ENCODE assay signal across 21 cellular contexts in the genomic region with DNA sequence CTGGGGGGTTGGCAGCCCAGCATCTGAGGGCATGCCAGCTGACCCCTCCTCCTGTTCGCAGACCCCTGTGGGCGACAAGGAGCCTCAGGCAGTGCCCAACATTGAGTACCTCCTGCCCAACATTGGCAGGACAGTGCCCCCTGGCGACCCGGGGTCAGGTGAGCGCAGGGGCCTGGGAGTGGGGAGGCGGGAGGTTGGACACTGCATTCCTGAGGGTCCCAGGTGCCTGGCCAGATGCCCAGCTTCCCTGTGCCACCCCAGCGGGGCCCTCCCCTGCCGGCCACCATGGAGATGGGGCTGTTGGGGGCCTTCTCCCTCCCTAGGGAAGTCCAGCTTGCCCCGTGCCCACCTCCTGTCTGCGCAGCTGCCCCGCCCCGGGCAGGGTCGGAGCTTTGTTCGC.
"Had no signal": no experiment of that assay in that cellular context is flagged by ENCODE, and none has a peak within 500 bp of the region (broad histone marks: within the 10 kb centered on the region; RNA-seq: fewer than 3 reads in every experiment).

No MANE protein-coding gene starts in this region.

- H3K27ac ChIP-seq: foreskin keratinocyte, hepatocyte, psoas muscle, spleen, tibial artery, upper lobe of left lung, uterus had no signal

- H3K4me1 ChIP-seq: foreskin keratinocyte, psoas muscle, spleen, tibial artery, upper lobe of left lung, uterus had no signal

- H3K4me2 ChIP-seq: hepatocyte had no signal

- H2AFZ ChIP-seq: hepatocyte had no signal

- H3K79me2 ChIP-seq: hepatocyte had no signal

- H3K27me3 Mint-ChIP-seq: dendritic cell treated with granulocyte-macrophage colony-stimulating factor and Interleukin-4, amounts not matched to agents 40 ng/mL and 50 ng/mL, for 4 days; naive B cell; stimulated activated naive CD8-positive, alpha-beta T cell treated with anti-CD3 and anti-CD28 coated beads, Interleukin-15, Interleukin-2, amounts not matched to agents 100 ng/mL and 50 ng/mL, for 24 hours had no signal

- H3K4me1 Mint-ChIP-seq: naive B cell; nephron; stimulated activated memory B cell treated with anti-CD40 and anti-IgM and Interleukin-4, amounts not matched to agents 10 μg/mL and 1 μg/mL and 100 μg/mL, for 72 hours had no signal

- H3K27me3 ChIP-seq: foreskin keratinocyte, hepatocyte, spleen, tibial artery, upper lobe of left lung, uterus had no signal

- H3K4me3 ChIP-seq: hepatocyte, psoas muscle, spleen, tibial artery, upper lobe of left lung, uterus had no signal

- H3K4me3 Mint-ChIP-seq: dendritic cell treated with granulocyte-macrophage colony-stimulating factor and Interleukin-4, amounts not matched to agents 40 ng/mL and 50 ng/mL, for 4 days; effector memory CD8-positive, alpha-beta T cell; naive B cell; nephron; stimulated activated memory B cell treated with anti-CD40 and anti-IgM and Interleukin-4, amounts not matched to agents 10 μg/mL and 1 μg/mL and 100 μg/mL, for 72 hours; stimulated activated naive CD8-positive, alpha-beta T cell treated with anti-CD3 and anti-CD28 coated beads, Interleukin-15, Interleukin-2, amounts not matched to agents 100 ng/mL and 50 ng/mL, for 24 hours had no signal

- H3K9me3 Mint-ChIP-seq: effector memory CD8-positive, alpha-beta T cell; stimulated activated naive CD8-positive, alpha-beta T cell treated with anti-CD3 and anti-CD28 coated beads, Interleukin-15, Interleukin-2, amounts not matched to agents 100 ng/mL and 50 ng/mL, for 24 hours had no signal

- ATAC-seq: effector memory CD8-positive, alpha-beta T cell; foreskin keratinocyte; psoas muscle; sciatic nerve; stimulated activated memory B cell treated with anti-CD40 and anti-IgM and Interleukin-4, amounts not matched to agents 10 μg/mL and 1 μg/mL and 100 μg/mL, for 72 hours had no signal

- DNase-seq: effector memory CD8-positive, alpha-beta T cell; erythroblast; foreskin keratinocyte; kidney glomerular epithelial cell; mesendoderm; naive B cell; retina; spleen; stimulated activated CD4-positive, alpha-beta T cell treated with anti-CD3 and anti-CD28 coated beads, Interleukin-15, amount 100 ng/mL, for 24 hours; stimulated activated CD4-positive, alpha-beta T cell treated with anti-CD3 and anti-CD28 coated beads, Interleukin-1b, Interleukin-23, amount 100 ng/mL, for 48 hours; stimulated activated CD4-positive, alpha-beta T cell treated with anti-CD3 and anti-CD28 coated beads, Interleukin-4, amount 100 ng/mL, for 24 hours; tibial artery; uterus had no signal

- H3K36me3 ChIP-seq: uterus had no signal

- H3K27ac Mint-ChIP-seq: dendritic cell treated with granulocyte-macrophage colony-stimulating factor and Interleukin-4, amounts not matched to agents 40 ng/mL and 50 ng/mL, for 4 days; effector memory CD8-positive, alpha-beta T cell; naive B cell; nephron; stimulated activated memory B cell treated with anti-CD40 and anti-IgM and Interleukin-4, amounts not matched to agents 10 μg/mL and 1 μg/mL and 100 μg/mL, for 72 hours; stimulated activated naive CD8-positive, alpha-beta T cell treated with anti-CD3 and anti-CD28 coated beads, Interleukin-15, Interleukin-2, amounts not matched to agents 100 ng/mL and 50 ng/mL, for 24 hours had no signal

- H3K9me3 ChIP-seq: psoas muscle, tibial artery, upper lobe of left lung, uterus had no signal
